ENCODE assay signal across 12 cellular contexts in genomic region chr14:73428354-73428824, GRCh38. TPM values are rescaled to one million over a fixed set of nuclear protein-coding genes. Genes with fewer than 3 reads are reported as not detected.
A peak's percentile ranks its signal among the peaks of the same experiment; 100 is the strongest.
DNase-seq lines count a peak whose midpoint lies in the region; FAIRE-seq and TF ChIP-seq lines count a peak whose summit lies in the region.
"Had no signal": no experiment of that assay in that cellular context is flagged by ENCODE, and none has a peak within 500 bp of the region (broad histone marks: within the 10 kb centered on the region; RNA-seq: fewer than 3 reads in every experiment).

No MANE protein-coding gene starts in this region.

- DNase-seq in AG10803 (ENCODE audit: low read depth) (peak; percentile 3), HT-29 (ENCODE audit: low spot score) (peak; percentile 3), left ventricle myocardium inferior (no peak), osteocyte (ENCODE audit: extremely low spot score, unreplicated experiment) (no peak), dermis blood vessel endothelial cell (no peak), H4 (ENCODE audit: low spot score) (no peak), tibial nerve (ENCODE audit: low spot score in 2 of 2) (no peak), GM12892 (ENCODE audit: insufficient read length) (no peak)
- DNase-seq: activated T-cell treated with anti-CD3 and anti-CD28 coated beads, Interleukin-2, amount 50 U/mL, for 48 hours; NCI-H1694 treated with DMSO at 0.1 percent for 48 hours had no signal

- H3K4me3 ChIP-seq in AG10803 (ENCODE audit: low read length) (no peak overlapping the region), left ventricle myocardium inferior (no peak overlapping the region), tibial nerve (no peak overlapping the region)

- TF ChIP-seq CTCF in AG10803 (conservative IDR thresholded peaks at IDR 0.05; ENCODE audit: low read length) (no peak), left ventricle myocardium inferior (IDR thresholded peaks at IDR 0.05; ENCODE audit: borderline replicate concordance) (no peak), osteocyte (IDR thresholded peaks at IDR 0.05) (no peak), tibial nerve (IDR thresholded peaks at IDR 0.05) (no peak)

- no peaks in the 10 kb centered on the region for H3K36me3 Mint-ChIP-seq in osteocyte (ENCODE audit: unreplicated experiment)
- H3K36me3 Mint-ChIP-seq: natural killer cell treated with Interleukin-12 subunit alpha and Interleukin-12 subunit beta and Interleukin-15 and Interleukin-18, amount 100 ng/mL, for 72 hours had no signal

- H3K27me3 Mint-ChIP-seq in osteocyte (ENCODE audit: unreplicated experiment): no peaks in the 10 kb centered on the region
- H3K27me3 Mint-ChIP-seq: natural killer cell treated with Interleukin-12 subunit alpha and Interleukin-12 subunit beta and Interleukin-15 and Interleukin-18, amount 100 ng/mL, for 72 hours had no signal

- H3K27me3 ChIP-seq in left ventricle myocardium inferior (ENCODE audit: low read depth): no peaks in the 10 kb centered on the region
- H3K27me3 ChIP-seq in tibial nerve: no peaks in the 10 kb centered on the region

- FAIRE-seq in GM12892 (lab: Jason Lieb, UNC): no peak

- H3K4me1 ChIP-seq in left ventricle myocardium inferior: peaks cover 55% of the 10 kb centered on the region
- H3K4me1 ChIP-seq in tibial nerve: peaks cover 0 to 35% (median 0%) of the 10 kb centered on the region in 4 donors

- peak overlapping the region; percentile 95 for H3K27ac Mint-ChIP-seq in osteocyte (ENCODE audit: unreplicated experiment)
- H3K27ac Mint-ChIP-seq: natural killer cell treated with Interleukin-12 subunit alpha and Interleukin-12 subunit beta and Interleukin-15 and Interleukin-18, amount 100 ng/mL, for 72 hours had no signal

- TF ChIP-seq POLR2A in tibial nerve (IDR thresholded peaks at IDR 0.05): no peak
- no peak for TF ChIP-seq POLR2A in GM12892 (IDR thresholded peaks at IDR 0.05; ENCODE audit: low read depth, low read length)

- WGBS in tibial nerve, 2 donors: 76 to 77% methylated on average over 5 of the region's 5 CpGs

- H3K36me3 ChIP-seq in left ventricle myocardium inferior (no peaks in the 10 kb centered on the region), tibial nerve (no peaks in the 10 kb centered on the region)

- intact Hi-C loops in left ventricle myocardium inferior (cut with micrococcal nuclease): no loop called here

- no peaks in the 10 kb centered on the region for H3K9me3 Mint-ChIP-seq in osteocyte (ENCODE audit: unreplicated experiment)
- H3K9me3 Mint-ChIP-seq: natural killer cell treated with Interleukin-12 subunit alpha and Interleukin-12 subunit beta and Interleukin-15 and Interleukin-18, amount 100 ng/mL, for 72 hours had no signal

- peaks cover 55% of the 10 kb centered on the region for H3K4me1 Mint-ChIP-seq in osteocyte (ENCODE audit: unreplicated experiment)

- no peak for TF ChIP-seq EP300 in tibial nerve (IDR thresholded peaks at IDR 0.05)

- no peaks in the 10 kb centered on the region for H3K9me3 ChIP-seq in left ventricle myocardium inferior (replicated peaks)
- no peaks in the 10 kb centered on the region for H3K9me3 ChIP-seq in tibial nerve

- no peak overlapping the region for H3K4me3 Mint-ChIP-seq in osteocyte (ENCODE audit: unreplicated experiment)
- H3K4me3 Mint-ChIP-seq: natural killer cell treated with Interleukin-12 subunit alpha and Interleukin-12 subunit beta and Interleukin-15 and Interleukin-18, amount 100 ng/mL, for 72 hours had no signal

- H3K27ac ChIP-seq in left ventricle myocardium inferior (replicated peaks) (peak overlapping the region; percentile 76), tibial nerve (peak overlapping the region in 1 of 4 donors; percentile 56)
- H3K27ac ChIP-seq: KMS-11 had no signal

RNA-seq across cellular contexts. Expression of gene NUMB, which starts 30.0 kb away (rescaled TPM):
- 19.6 and 19.9 TPM in 2 replicates for total RNA-seq in HT-29 (2014; rRNA removed; shearing (Covaris generic))
- 32.1 TPM for total RNA-seq in left ventricle myocardium inferior
- 72.7 and 73.7 TPM in 2 replicates for total RNA-seq in osteocyte
- 46.3 and 81.6 TPM in 2 replicates for total RNA-seq in dermis blood vessel endothelial cell
- total RNA-seq in H4 (2014; rRNA removed; shearing (Covaris generic)): 13.2 and 16.1 TPM in 2 replicates
- total RNA-seq in tibial nerve: 10 to 100 TPM; 50.7 to 81.9 (median 60.2) TPM
- polyA plus RNA-seq in GM12892 (2012; ENCODE audit: missing spikeins): 31.0 TPM

Comparison
In these comparisons a context has a peak if more than half of its experiments do, and no peak if none do; other contexts are left out.
1. DNase-seq: peak in AG10803 (single experiment) and HT-29 (single experiment); none in left ventricle myocardium inferior (single experiment), osteocyte (single experiment), dermis blood vessel endothelial cell (single experiment), H4 (single experiment), tibial nerve (0 of 2) and GM12892 (single experiment).